In genomic region chr7:143289421-143289820, GRCh38 we compare ENCODE assay signal across 8 cellular contexts. TPM values are rescaled to one million over a fixed set of nuclear protein-coding genes. Genes with fewer than 3 reads are reported as not detected.
A peak's percentile ranks its signal among the peaks of the same experiment; 100 is the strongest.
DNase-seq lines count a peak whose midpoint lies in the region; ATAC-seq, FAIRE-seq and TF ChIP-seq lines count a peak whose summit lies in the region.

No MANE protein-coding gene starts in this region.

- H3K27me3 ChIP-seq in endodermal cell (ENCODE audit: control insufficient read depth, insufficient read depth, low read length, poor library complexity, severe bottlenecking) (peaks cover 11% of the 10 kb centered on the region), psoas muscle (ENCODE audit: insufficient read depth in 3 of 3, low read length in 2 of 3) (no peaks in the 10 kb centered on the region)

- H3K27ac ChIP-seq in endodermal cell (ENCODE audit: low read depth, low read length): no peak overlapping the region
- H3K27ac ChIP-seq in psoas muscle: peak overlapping the region; percentile 91

- H3K4me1 Mint-ChIP-seq in endodermal cell: peaks cover 18% of the 10 kb centered on the region

- H3K4me1 ChIP-seq in endodermal cell (ENCODE audit: control insufficient read depth, insufficient read depth, low read length) (peaks cover 4% of the 10 kb centered on the region), psoas muscle (peaks cover 17% of the 10 kb centered on the region)

- H3K4me3 ChIP-seq in endodermal cell (ENCODE audit: low read length): peak overlapping the region; percentile 100
- H3K4me3 ChIP-seq in psoas muscle: peak overlapping the region; percentile 99

- no peak for ATAC-seq in psoas muscle
- ATAC-seq in GM21619 (IDR thresholded peaks at IDR 0.05; ENCODE audit: unreplicated experiment): no peak
- no peak for ATAC-seq in GM21515 (IDR thresholded peaks at IDR 0.05; ENCODE audit: unreplicated experiment)

- DNase-seq in GM12891 (ENCODE audit: insufficient read length, low spot score): no peak
- peak; percentile 23 for DNase-seq in OCI-M1 (lab: John Stamatoyannopoulos, UW)
- DNase-seq in endodermal cell: no peak
- DNase-seq in psoas muscle: no peak
- no peak for DNase-seq in mesenteric fat pad (ENCODE audit: low spot score)
- DNase-seq in HK-2 (ENCODE audit: unreplicated experiment): no peak

- intact Hi-C loops in psoas muscle (cut with DNase I): no loop called here

- peaks cover 6% of the 10 kb centered on the region for H3K9me3 ChIP-seq in endodermal cell (ENCODE audit: control insufficient read depth, low read length)
- no peaks in the 10 kb centered on the region for H3K9me3 ChIP-seq in psoas muscle

- H3K36me3 Mint-ChIP-seq in endodermal cell (ENCODE audit: low read depth): peaks cover 43% of the 10 kb centered on the region

- TF ChIP-seq CTCF in endodermal cell (conservative IDR thresholded peaks at IDR 0.05) (no peak), psoas muscle (IDR thresholded peaks at IDR 0.05) (no peak)

- peaks cover 30% of the 10 kb centered on the region for H3K27me3 Mint-ChIP-seq in endodermal cell (ENCODE audit: insufficient read depth)

- peaks cover 14% of the 10 kb centered on the region for H3K9me3 Mint-ChIP-seq in endodermal cell

- H3K4me3 Mint-ChIP-seq in endodermal cell: peak overlapping the region; percentile 88

- peaks cover 41% of the 10 kb centered on the region for H3K36me3 ChIP-seq in endodermal cell (ENCODE audit: control insufficient read depth, insufficient read depth, low read length)
- peaks cover 3 to 35% of the 10 kb centered on the region in 2 donors for H3K36me3 ChIP-seq in psoas muscle (ENCODE audit: insufficient read depth in 1 of 2, low read depth in 1 of 2)

- no peak for FAIRE-seq in GM12891 (lab: Jason Lieb, UNC)

- TF ChIP-seq POLR2A in GM12891 (IDR thresholded peaks at IDR 0.05; ENCODE audit: low read depth, low read length): no peak

- peak overlapping the region; percentile 91 for H3K9ac ChIP-seq in endodermal cell (ENCODE audit: extremely low read depth, low read length, poor library complexity, severe bottlenecking)

- 27 to 53% methylated on average over 4 to 6 of the region's 6 CpGs for WGBS in endodermal cell (ENCODE audit: insufficient coverage in 1 of 2, insufficient read length in 1 of 2), 2 experiments
- WGBS in psoas muscle, 3 donors: 21 to 27% (median 23%) methylated on average over 6 of the region's 6 CpGs

- no peak overlapping the region for H3K27ac Mint-ChIP-seq in endodermal cell

TF ChIP-seq in GM12891, 5 proteins besides CTCF, POLR2A, EP300 and RAD21:
- TF ChIP-seq POU2F2 (IDR thresholded peaks at IDR 0.05; ENCODE audit: low read depth, low read length) (no peak), SPI1 (IDR thresholded peaks at IDR 0.05; ENCODE audit: low read depth, low read length) (peak; percentile 85)

RNA-seq across cellular contexts. Expression of gene CASP2, which starts 1.3 kb away (rescaled TPM):
- polyA plus RNA-seq in GM12891 (2012; ENCODE audit: low read depth, missing spikeins): 12.6 TPM
- total RNA-seq in endodermal cell: 10 to 100 TPM; 47.9 to 48.3 TPM
- 31.1 TPM for polyA plus RNA-seq in endodermal cell (2013, experiment 1 of 2)
- polyA plus RNA-seq in endodermal cell (2013, experiment 2 of 2): 30.2 TPM
- 1 to 10 TPM; 3.2 to 7.6 (median 4.7) TPM for total RNA-seq in psoas muscle
- polyA plus RNA-seq in psoas muscle: 1 to 10 TPM; 1.4 to 4.3 (median 2.0) TPM
- total RNA-seq in mesenteric fat pad: 19.0 TPM

RNA-seq across cellular contexts. Expression of gene TMEM139, which starts 4.7 kb away (rescaled TPM):
- 0.13 TPM for polyA plus RNA-seq in GM12891 (2012; ENCODE audit: low read depth, missing spikeins)
- total RNA-seq in endodermal cell (1 to 10 TPM; 1.6 to 2.3 TPM), psoas muscle (under 1 TPM in 1 of 4 donors, not detected in 3; 0.43 TPM), mesenteric fat pad (3.7 TPM)
- polyA plus RNA-seq in endodermal cell (2013, experiment 1 of 2): 1.00 TPM
- polyA plus RNA-seq in endodermal cell (2013, experiment 2 of 2): 0.99 TPM
- under 1 TPM; 0.04 to 0.42 (median 0.31) TPM for polyA plus RNA-seq in psoas muscle

RNA-seq across cellular contexts. Expression of gene GSTK1, which starts 26.2 kb away (rescaled TPM):
- 94.8 TPM for polyA plus RNA-seq in GM12891 (2012; ENCODE audit: low read depth, missing spikeins)
- total RNA-seq in endodermal cell (10 to 100 TPM; 61.1 to 75.0 TPM), psoas muscle (100 to 1,000 TPM in 1 of 4 donors, 10 to 100 TPM in 3; 65.1 to 129 (median 92.6) TPM), mesenteric fat pad (177 TPM)
- polyA plus RNA-seq in endodermal cell (2013, experiment 1 of 2): 69.1 TPM
- polyA plus RNA-seq in endodermal cell (2013, experiment 2 of 2): 62.2 TPM
- 100 to 1,000 TPM in 1 of 3 donors, 10 to 100 TPM in 2; 79.8 to 109 (median 93.9) TPM for polyA plus RNA-seq in psoas muscle

RNA-seq across cellular contexts. Expression of gene CLCN1, which starts 26.5 kb away (rescaled TPM):
- 0.10 TPM for polyA plus RNA-seq in GM12891 (2012; ENCODE audit: low read depth, missing spikeins)
- under 1 TPM in 1 of 2 donors, not detected in 1; 0.53 TPM for total RNA-seq in endodermal cell
- polyA plus RNA-seq in endodermal cell (2013, experiment 1 of 2): not detected
- 0.08 TPM for polyA plus RNA-seq in endodermal cell (2013, experiment 2 of 2)
- total RNA-seq in psoas muscle: 10 to 100 TPM in 1 of 4 donors, 1 to 10 TPM in 3; 2.9 to 10.9 (median 6.7) TPM
- polyA plus RNA-seq in psoas muscle: 1 to 10 TPM in 2 of 3 donors, under 1 TPM in 1; 0.73 to 5.5 (median 1.3) TPM
- 0.22 TPM for total RNA-seq in mesenteric fat pad
